ENCODE assay signal across 8 cellular contexts in the genomic region with DNA sequence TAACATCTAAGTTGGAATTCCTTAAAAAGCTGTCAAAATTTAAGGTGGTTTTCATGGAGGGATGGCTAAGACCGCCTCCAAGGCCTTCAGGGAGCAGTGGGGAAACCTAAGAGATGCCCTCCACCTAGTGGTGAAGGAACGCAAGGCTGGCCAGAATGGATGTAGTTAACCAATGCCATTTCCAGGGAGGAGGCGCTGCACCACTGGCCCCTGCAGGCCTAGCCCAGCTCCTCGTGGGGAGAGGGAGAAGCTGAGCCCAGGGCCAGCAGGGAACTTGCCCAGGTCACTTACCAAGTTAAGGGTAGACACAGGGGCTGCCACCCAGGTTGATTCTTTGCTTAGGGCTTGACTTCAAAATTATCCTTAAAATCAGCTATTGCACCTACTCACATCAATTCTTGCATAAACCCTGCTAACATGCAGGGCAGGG. TPM values are rescaled to one million over a fixed set of nuclear protein-coding genes. Genes with fewer than 3 reads are reported as not detected.
DNase-seq lines count a peak whose midpoint lies in the region; ATAC-seq and TF ChIP-seq lines count a peak whose summit lies in the region.

No MANE protein-coding gene starts in this region.

- no peak overlapping the region for H3K4me3 ChIP-seq in hepatocyte

- DNase-seq in Right ventricle myocardium inferior (ENCODE audit: missing footprints): peak; percentile 80
- DNase-seq in cardiac septum (ENCODE audit: low spot score): no peak
- DNase-seq in NCI-H1436 treated with DMSO at 0.1 percent for 48 hours (lab: John Stamatoyannopoulos, UW): peak; percentile 58
- DNase-seq in T-helper 2 cell: peak; percentile 25 to 80 (median 61)
- peak in 48 of 58 donors; percentile 10 to 77 (median 33) for DNase-seq in anterior cingulate cortex (lab: John Stamatoyannopoulos, UW)
- DNase-seq in hepatocyte (ENCODE audit: low spot score): peak; percentile 89
- peak; percentile 62 for DNase-seq in smooth muscle cell of the brain vasculature (ENCODE audit: low read depth, low spot score)

- H3K4me2 ChIP-seq in hepatocyte: no peak overlapping the region

- H3K4me1 ChIP-seq in hepatocyte (ENCODE audit: insufficient read depth): no peaks in the 10 kb centered on the region

- ATAC-seq in Right ventricle myocardium inferior (peak; percentile 85), HG02840 (IDR thresholded peaks at IDR 0.05; ENCODE audit: low FRiP score, unreplicated experiment) (peak; percentile 72)

- no peak overlapping the region for H2AFZ ChIP-seq in hepatocyte

- H3K79me2 ChIP-seq in hepatocyte: no peaks in the 10 kb centered on the region

- H4K20me1 ChIP-seq in hepatocyte (ENCODE audit: insufficient read depth, poor library complexity, severe bottlenecking): no peaks in the 10 kb centered on the region

- H3K36me3 ChIP-seq in hepatocyte (replicated peaks; ENCODE audit: insufficient read depth, low read depth): no peaks in the 10 kb centered on the region

- no peaks in the 10 kb centered on the region for H3K27me3 ChIP-seq in hepatocyte

- H3K9me2 ChIP-seq in hepatocyte (replicated peaks; ENCODE audit: insufficient read depth): no peaks in the 10 kb centered on the region

- no peaks in the 10 kb centered on the region for H3K9me3 ChIP-seq in hepatocyte (ENCODE audit: low read depth)

- WGBS in hepatocyte (ENCODE audit: low lambda C conversion rate, missing lambda C conversion rate): 6% methylated on average over 4 of the region's 4 CpGs

- TF ChIP-seq CTCF in hepatocyte (IDR thresholded peaks at IDR 0.05; ENCODE audit: poor library complexity): peak; percentile 89

- intact Hi-C loops in Right ventricle myocardium inferior (cut with DNase I) (loop anchor here (5.0 kb wide), 3 partner anchors 211 to 326 kb away; a partner anchor contains a TSS), cardiac septum (cut with DNase I) (loop anchor here (2.0 to 5.0 kb wide), 2 partner anchors 213 to 276 kb away; no protein-coding TSS in a partner anchor)

- no peak overlapping the region for H3K27ac ChIP-seq in hepatocyte

RNA-seq across cellular contexts. Expression of a gene that starts 32.0 kb away (rescaled TPM):
- total RNA-seq in Right ventricle myocardium inferior: 3.4 TPM
- total RNA-seq in cardiac septum: 2.6 TPM
- 11.8 and 13.6 TPM in 2 replicates for total RNA-seq in hepatocyte
- 2.7 and 4.3 TPM in 2 replicates for polyA plus RNA-seq in hepatocyte
